8 cellular contexts compared by ENCODE assay signal in genomic region chrX:63754860-63755579, GRCh38. TPM values are rescaled to one million over a fixed set of nuclear protein-coding genes. Genes with fewer than 3 reads are reported as not detected.
DNase-seq lines count a peak whose midpoint lies in the region; ATAC-seq, FAIRE-seq and TF ChIP-seq lines count a peak whose summit lies in the region.

No MANE protein-coding gene starts in this region.

- peak; percentile 96 for FAIRE-seq in GM12892 (lab: Jason Lieb, UNC)

- TF ChIP-seq POLR2A in GM12892 (IDR thresholded peaks at IDR 0.05; ENCODE audit: low read depth, low read length) (peak; percentile 79), upper lobe of left lung (IDR thresholded peaks at IDR 0.05) (peak in 3 of 4 donors; percentile 36 to 80 (median 66))

- ATAC-seq in HG02840 (IDR thresholded peaks at IDR 0.05; ENCODE audit: low FRiP score, unreplicated experiment) (peak; percentile 96), left cardiac atrium (peak; percentile 98 to 99), upper lobe of left lung (ENCODE audit: low FRiP score in 2 of 2) (peak; percentile 96 to 99)

- peak overlapping the region; percentile 30 to 64 (median 54) for H3K4me3 ChIP-seq in upper lobe of left lung

- peaks cover 0 to 4% (median 1%) of the 10 kb centered on the region in 4 donors for H3K4me1 ChIP-seq in upper lobe of left lung

- H3K9me3 ChIP-seq in upper lobe of left lung = no peaks in the 10 kb centered on the region

- DNase-seq in GM12892 (ENCODE audit: insufficient read length) = peak; percentile 49
- peak; percentile 86 for DNase-seq in NCI-H146 (lab: John Stamatoyannopoulos, UW)
- peak; percentile 67 to 94 (median 76) for DNase-seq in T-helper 1 cell
- DNase-seq in amniotic stem cell (lab: John Stamatoyannopoulos, UW) = peak; percentile 76
- DNase-seq in left cardiac atrium = peak; percentile 93
- peak; percentile 82 to 99 (median 92) for DNase-seq in posterior cingulate gyrus
- DNase-seq in upper lobe of left lung = peak; percentile 92 to 95

- TF ChIP-seq EP300 in upper lobe of left lung (IDR thresholded peaks at IDR 0.05) = peak in 1 of 4 donors; percentile 11

- peak overlapping the region; percentile 81 to 93 (median 92) for H3K27ac ChIP-seq in upper lobe of left lung

- intact Hi-C loops in left cardiac atrium (cut with DNase I) (no loop called here), posterior cingulate gyrus (cut with DNase I) (no loop called here)

- WGBS in upper lobe of left lung, 2 donors = 2 to 36% methylated on average over 29 to 42 of the region's 44 CpGs

- no peaks in the 10 kb centered on the region for H3K36me3 ChIP-seq in upper lobe of left lung

- TF ChIP-seq CTCF in upper lobe of left lung (IDR thresholded peaks at IDR 0.05) = no peak

- no peaks in the 10 kb centered on the region for H3K27me3 ChIP-seq in upper lobe of left lung

RNA-seq across cellular contexts. Expression of gene ARHGEF9, which starts 30.0 kb away (rescaled TPM):
- 14.4 TPM for polyA plus RNA-seq in GM12892 (2012; ENCODE audit: missing spikeins)
- total RNA-seq in left cardiac atrium (10 to 100 TPM; 69.3 to 73.5 TPM), upper lobe of left lung (10 to 100 TPM; 11.7 to 43.0 (median 17.9) TPM)

Comparison
In these comparisons a context has a peak if more than half of its experiments do, and no peak if none do; other contexts are left out.
1. Peak in every context shown above with its lines: DNase-seq, ATAC-seq, H3K4me3 ChIP-seq and H3K27ac ChIP-seq.